8 cellular contexts compared by ENCODE assay signal in genomic region chr13:108961542-108962125, GRCh38.
DNase-seq lines count a peak whose midpoint lies in the region; ATAC-seq, FAIRE-seq and TF ChIP-seq lines count a peak whose summit lies in the region.

No MANE protein-coding gene starts in this region.

- H3K4me1 Mint-ChIP-seq in activated T-helper 17 cell treated with anti-CD3 and anti-CD28 coated beads, Interleukin-2, amount 50 U/mL, for 72 hours, result no peaks in the 10 kb centered on the region

- H3K27me3 ChIP-seq in sigmoid colon, result no peaks in the 10 kb centered on the region

- H3K36me3 Mint-ChIP-seq in activated T-helper 17 cell treated with anti-CD3 and anti-CD28 coated beads, Interleukin-2, amount 50 U/mL, for 72 hours (ENCODE audit: low read depth), result no peaks in the 10 kb centered on the region

- peak; percentile 66 to 83 (median 74) for TF ChIP-seq CTCF in sigmoid colon (IDR thresholded peaks at IDR 0.05)

- peak; percentile 80 for FAIRE-seq in GM19239 (lab: Jason Lieb, UNC)

- H3K36me3 ChIP-seq in sigmoid colon, result no peaks in the 10 kb centered on the region

- DNase-seq in DMS53 (lab: John Stamatoyannopoulos, UW) (peak; percentile 54), GM19239 (ENCODE audit: insufficient read length, low spot score) (peak; percentile 32), NCI-H2107 treated with DMSO at 0.1 percent for 48 hours (lab: John Stamatoyannopoulos, UW; ENCODE audit: unreplicated experiment) (peak; percentile 67), left ventricle myocardium superior (no peak), sigmoid colon (no peak), T-helper 9 cell (no peak)

- WGBS in sigmoid colon, 2 donors, result 12 to 14% methylated on average over 7 of the region's 7 CpGs

- no peak overlapping the region for H3K27ac Mint-ChIP-seq in activated T-helper 17 cell treated with anti-CD3 and anti-CD28 coated beads, Interleukin-2, amount 50 U/mL, for 72 hours

- H3K27ac ChIP-seq in sigmoid colon, result no peak overlapping the region

- TF ChIP-seq EP300 in sigmoid colon (IDR thresholded peaks at IDR 0.05), result no peak

- no peak overlapping the region for H3K4me3 ChIP-seq in sigmoid colon

- no peak for TF ChIP-seq POLR2A in sigmoid colon (IDR thresholded peaks at IDR 0.05)

- no peaks in the 10 kb centered on the region for H3K9me3 ChIP-seq in sigmoid colon

- no peaks in the 10 kb centered on the region for H3K9me3 Mint-ChIP-seq in activated T-helper 17 cell treated with anti-CD3 and anti-CD28 coated beads, Interleukin-2, amount 50 U/mL, for 72 hours

- no peak overlapping the region for H3K4me3 Mint-ChIP-seq in activated T-helper 17 cell treated with anti-CD3 and anti-CD28 coated beads, Interleukin-2, amount 50 U/mL, for 72 hours

- peak; percentile 86 for ATAC-seq in HG03097 (IDR thresholded peaks at IDR 0.05; ENCODE audit: low FRiP score, unreplicated experiment)
- peak; percentile 71 for ATAC-seq in activated T-helper 17 cell treated with anti-CD3 and anti-CD28 coated beads, Interleukin-2, amount 50 U/mL, for 72 hours (replicated peaks)
- peak; percentile 87 for ATAC-seq in left ventricle myocardium superior

- peaks cover 0 to 6% (median 2%) of the 10 kb centered on the region in 4 donors for H3K4me1 ChIP-seq in sigmoid colon

- intact Hi-C loops in left ventricle myocardium superior (cut with micrococcal nuclease), result loop anchor here (5.0 to 10.0 kb wide), 2 partner anchors 823 to 1146 kb away; partner anchors contain the start of gene IRS2
- intact Hi-C loops in sigmoid colon (cut with DNase I), result loop anchor here (2.0 to 5.0 kb wide), 4 partner anchors 44 to 1155 kb away; no protein-coding TSS in a partner anchor

- H3K27me3 Mint-ChIP-seq in activated T-helper 17 cell treated with anti-CD3 and anti-CD28 coated beads, Interleukin-2, amount 50 U/mL, for 72 hours, result peaks cover 2% of the 10 kb centered on the region

Comparison
In these comparisons a context has a peak if more than half of its experiments do, and no peak if none do; other contexts are left out.
1. DNase-seq: peak in DMS53 (single experiment), GM19239 (single experiment) and NCI-H2107 treated with DMSO at 0.1 percent for 48 hours (single experiment); none in left ventricle myocardium superior (single experiment), sigmoid colon (single experiment) and T-helper 9 cell (single experiment).
2. Peak in every context shown above with its lines, with median percentiles within 50 percentile points of each other: ATAC-seq.